ENCODE assay signal across 8 cellular contexts in genomic region chr3:71585126-71585525, GRCh38.
A peak's percentile ranks its signal among the peaks of the same experiment; 100 is the strongest.
DNase-seq lines count a peak whose midpoint lies in the region; ATAC-seq lines count a peak whose summit lies in the region.

No MANE protein-coding gene starts in this region.

- peak overlapping the region; percentile 76 for H2AFZ ChIP-seq in ACC112 (ENCODE audit: low read length, unreplicated experiment)

- H3K27me3 ChIP-seq in ACC112 (ENCODE audit: insufficient read depth, low read length) (no peaks in the 10 kb centered on the region), HUES48 (ENCODE audit: control insufficient read depth, insufficient read depth, low read length) (peaks cover 18% of the 10 kb centered on the region), mucosa of rectum (ENCODE audit: control insufficient read depth in 2 of 2, insufficient read depth in 2 of 2, low read length in 2 of 2) (no peaks in the 10 kb centered on the region)

- H3K9ac ChIP-seq in HUES48 (ENCODE audit: low read depth, low read length) = no peak overlapping the region
- peak overlapping the region; percentile 52 to 83 for H3K9ac ChIP-seq in mucosa of rectum (ENCODE audit: low read depth in 1 of 2, low read length in 2 of 2)

- H3K9me3 ChIP-seq in HUES48 (ENCODE audit: control insufficient read depth, insufficient read depth, low read length) = no peaks in the 10 kb centered on the region
- no peaks in the 10 kb centered on the region for H3K9me3 ChIP-seq in mucosa of rectum (ENCODE audit: control insufficient read depth in 2 of 2, low read length in 2 of 2)

- ATAC-seq in GM19035 (IDR thresholded peaks at IDR 0.05; ENCODE audit: unreplicated experiment) = no peak

- H3K27ac ChIP-seq in ACC112 (ENCODE audit: low read depth, low read length) (peak overlapping the region; percentile 73), HUES48 (ENCODE audit: low read depth, low read length) (no peak overlapping the region), angular gyrus (ENCODE audit: low read depth, low read length) (peak overlapping the region; percentile 32), mucosa of rectum (ENCODE audit: low read depth in 2 of 2, low read length in 2 of 2) (peak overlapping the region; percentile 93 to 95)

- peaks cover 20% of the 10 kb centered on the region for H3K4me1 ChIP-seq in ACC112 (ENCODE audit: control insufficient read depth, insufficient read depth, low read length, unreplicated experiment)
- peaks cover 15% of the 10 kb centered on the region for H3K4me1 ChIP-seq in HUES48 (ENCODE audit: control insufficient read depth, insufficient read depth, low read length)
- peaks cover 6 to 15% of the 10 kb centered on the region in 2 donors for H3K4me1 ChIP-seq in mucosa of rectum (ENCODE audit: control insufficient read depth in 2 of 2, insufficient read depth in 2 of 2, low read length in 2 of 2)

- peaks cover 26% of the 10 kb centered on the region for H3K79me2 ChIP-seq in ACC112 (ENCODE audit: control insufficient read depth, insufficient read depth, low read length, unreplicated experiment)

- H3K36me3 ChIP-seq in ACC112 (ENCODE audit: insufficient read depth, low read length) = no peaks in the 10 kb centered on the region
- H3K36me3 ChIP-seq in HUES48 (ENCODE audit: control insufficient read depth, insufficient read depth, low read length) = no peaks in the 10 kb centered on the region
- no peaks in the 10 kb centered on the region for H3K36me3 ChIP-seq in mucosa of rectum (ENCODE audit: control insufficient read depth in 2 of 2, insufficient read depth in 2 of 2, low read length in 2 of 2)

- DNase-seq in NCI-H226 (no peak), D341Med (ENCODE audit: low spot score) (no peak), NCI-H2227 treated with DMSO at 0.1 percent for 48 hours (lab: John Stamatoyannopoulos, UW) (no peak)

- H3K4me3 ChIP-seq in ACC112 (ENCODE audit: low read depth, low read length) (peak overlapping the region; percentile 88), HUES48 (ENCODE audit: low read depth, low read length) (peak overlapping the region; percentile 79; the same call in 1 of the 2 replicates), mucosa of rectum (ENCODE audit: low read length in 2 of 2) (peak overlapping the region; percentile 22 to 84)
